In the genomic region with DNA sequence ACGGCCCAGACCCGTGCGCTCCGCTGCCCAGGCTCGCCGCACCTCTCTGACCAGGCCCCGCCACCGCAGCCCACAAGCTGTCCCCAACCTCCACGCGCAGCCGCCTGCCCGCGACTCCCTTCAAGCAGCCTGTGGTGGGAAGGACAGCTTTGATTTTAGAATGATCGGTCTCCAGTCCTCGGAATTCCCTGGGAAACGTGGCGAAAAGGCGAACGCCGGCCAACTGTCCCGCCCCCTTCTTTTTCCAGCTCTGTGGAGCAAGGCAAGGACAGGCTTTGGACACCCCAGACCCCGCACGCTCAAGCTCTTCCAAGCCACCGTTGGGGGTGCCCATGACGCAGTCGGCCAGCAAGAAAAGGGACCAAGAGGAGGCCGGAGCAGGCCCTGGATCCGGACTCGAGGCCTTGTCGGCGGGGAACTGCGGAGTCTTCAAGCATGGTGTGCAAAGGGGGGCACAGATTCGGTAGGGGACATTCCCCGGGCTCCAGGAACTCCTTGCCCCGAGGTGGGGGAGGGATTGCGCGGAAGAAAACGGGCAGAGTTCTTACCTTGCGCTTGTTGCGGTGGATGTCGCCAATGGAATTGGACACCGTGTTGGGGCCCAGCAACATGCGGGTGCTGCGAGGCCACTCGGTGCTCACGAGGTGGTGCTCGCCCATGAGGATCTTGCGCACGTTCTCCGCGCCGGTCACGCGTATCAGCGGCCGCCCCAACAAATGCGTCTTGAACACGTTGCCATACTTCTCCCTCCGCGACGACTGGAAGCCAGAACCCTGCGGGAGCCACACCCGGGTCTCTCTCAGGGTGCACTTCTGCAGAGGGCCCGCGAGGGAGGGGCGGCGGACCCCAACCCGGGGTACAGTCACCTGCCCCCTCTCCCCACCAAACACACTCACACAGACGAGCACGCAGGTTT, we compare ENCODE assay signal across 11 cellular contexts. TPM values are rescaled to one million over a fixed set of nuclear protein-coding genes. Genes with fewer than 3 reads are reported as not detected.
DNase-seq lines count a peak whose midpoint lies in the region; ATAC-seq, FAIRE-seq and TF ChIP-seq lines count a peak whose summit lies in the region.
"Had no signal": no experiment of that assay in that cellular context is flagged by ENCODE, and none has a peak within 500 bp of the region (broad histone marks: within the 10 kb centered on the region; RNA-seq: fewer than 3 reads in every experiment).

No MANE protein-coding gene starts in this region.

- TF ChIP-seq EP300 in stomach (IDR thresholded peaks at IDR 0.05) = no peak

- 15 to 33% (median 26%) methylated on average over 50 to 70 of the region's 70 CpGs for WGBS in stomach, 5 donors

- no peak for TF ChIP-seq CTCF in lower lobe of right lung (IDR thresholded peaks at IDR 0.05)
- TF ChIP-seq CTCF in stomach (IDR thresholded peaks at IDR 0.05) = no peak

- peak overlapping the region; percentile 62 for H3K4me3 ChIP-seq in Jurkat, Clone E6-1 (ENCODE audit: low read length)
- H3K4me3 ChIP-seq in lower lobe of right lung = peak overlapping the region; percentile 58
- H3K4me3 ChIP-seq in stomach = peak overlapping the region; percentile 35 to 56 (median 40)

- H3K4me1 ChIP-seq in lower lobe of right lung (peaks cover 57% of the 10 kb centered on the region), stomach (peaks cover 55 to 72% (median 67%) of the 10 kb centered on the region in 4 donors)

- intact Hi-C loops in lower lobe of right lung (cut with DNase I) (no loop called here), stomach (cut with DNase I; ENCODE audit: low total_unique reads) (no loop called here)

- FAIRE-seq in GM19239 (lab: Jason Lieb, UNC) = no peak
- FAIRE-seq: GM18507 had no signal

- H3K27me3 ChIP-seq in lower lobe of right lung (ENCODE audit: low read depth) (peaks cover 59% of the 10 kb centered on the region), stomach (peaks cover 36 to 65% (median 54%) of the 10 kb centered on the region in 3 donors)

- no peak overlapping the region for H3K27ac ChIP-seq in lower lobe of right lung
- peak overlapping the region in 1 of 5 donors; percentile 26 for H3K27ac ChIP-seq in stomach
- H3K27ac ChIP-seq: body of pancreas, HL-60 had no signal

- ATAC-seq in lower lobe of right lung = peak; percentile 7 to 21

- H3K36me3 ChIP-seq in lower lobe of right lung (no peaks in the 10 kb centered on the region), stomach (no peaks in the 10 kb centered on the region)

- H3K9me3 ChIP-seq in lower lobe of right lung (no peaks in the 10 kb centered on the region), stomach (peaks cover 0 to 14% (median 2%) of the 10 kb centered on the region in 4 donors)

- TF ChIP-seq POLR2A in stomach (IDR thresholded peaks at IDR 0.05) = no peak

- DNase-seq in Jurkat, Clone E6-1 (ENCODE audit: low read depth, low spot score) = no peak
- DNase-seq in cerebellum (ENCODE audit: low spot score) (peak; percentile 42), lower lobe of right lung (no peak), stomach (peak; percentile 20), NCI-H2107 treated with DMSO at 0.1 percent for 48 hours (lab: John Stamatoyannopoulos, UW; ENCODE audit: unreplicated experiment) (no peak), cerebellar nuclear complex (lab: John Stamatoyannopoulos, UW) (no peak), GM19239 (ENCODE audit: insufficient read length, low spot score) (no peak)
- DNase-seq: RPMI8226 had no signal

RNA-seq across cellular contexts. Expression of gene CYP26B1, which starts 4.0 kb away (rescaled TPM):
- 11.7 TPM for polyA plus RNA-seq in Jurkat, Clone E6-1 (2012; ENCODE audit: insufficient read depth, insufficient read length)
- total RNA-seq in cerebellum (47.5 TPM), lower lobe of right lung (2.5 TPM), stomach (1 to 10 TPM in 2 of 5 donors, under 1 TPM in 1, not detected in 2; 0.45 to 2.4 (median 1.4) TPM)
- polyA plus RNA-seq in stomach = 1 to 10 TPM in 1 of 3 donors, under 1 TPM in 1, not detected in 1; 0.95 to 1.1 TPM

Comparison
In these comparisons a context has a peak if more than half of its experiments do, and no peak if none do; other contexts are left out.
1. DNase-seq: peak in cerebellum (single experiment) and stomach (single experiment); none in Jurkat, Clone E6-1 (single experiment), lower lobe of right lung (single experiment), NCI-H2107 treated with DMSO at 0.1 percent for 48 hours (single experiment), cerebellar nuclear complex (0 of 2) and GM19239 (single experiment).
2. RNA of gene CYP26B1, which starts 4.0 kb away (total RNA-seq): 47.5 TPM in cerebellum (single experiment); 2.5 TPM in lower lobe of right lung (single experiment) and 0.45 to 2.4 TPM in stomach; every median in the first group is over 10 times any median in the second.
3. Peak in every context shown above with its lines, with median percentiles within 50 percentile points of each other: H3K4me3 ChIP-seq.